ENCODE assay signal across 24 cellular contexts in genomic region chr15:69742361-69742760, GRCh38.
"Had no signal": no experiment of that assay in that cellular context is flagged by ENCODE, and none has a peak within 500 bp of the region (broad histone marks: within the 10 kb centered on the region; RNA-seq: fewer than 3 reads in every experiment).

No MANE protein-coding gene starts in this region.

- DNase-seq: effector memory CD8-positive, alpha-beta T cell; foreskin fibroblast; glutamatergic neuron; left lung; lower lobe of right lung; mesendoderm; naive thymus-derived CD4-positive, alpha-beta T cell; posterior cingulate gyrus; stimulated activated CD4-positive, alpha-beta T cell treated with anti-CD3 and anti-CD28 coated beads, Interleukin-4, amount 100 ng/mL, for 1 hour; stimulated activated CD8-positive, alpha-beta memory T cell treated with anti-CD3 and anti-CD28 coated beads, Interleukin-4, amount 100 ng/mL, for 48 hours; tibial artery; upper lobe of left lung had no signal

- H3K27me3 ChIP-seq: gastroesophageal sphincter, neutrophil, right atrium auricular region, tibial artery, upper lobe of left lung, vagina had no signal

- H3K4me1 ChIP-seq: esophagus muscularis mucosa, gastroesophageal sphincter, left lung, lower lobe of right lung, right atrium auricular region, tibial artery, upper lobe of left lung had no signal

- H3K36me3 ChIP-seq: esophagus muscularis mucosa, gastroesophageal sphincter, left lung, lower lobe of right lung, neutrophil, right atrium auricular region, tibial artery, upper lobe of left lung, vagina had no signal

- H3K4me3 Mint-ChIP-seq: dendritic cell treated with granulocyte-macrophage colony-stimulating factor and Interleukin-4, amounts not matched to agents 40 ng/mL and 50 ng/mL, for 4 days; effector memory CD8-positive, alpha-beta T cell; naive thymus-derived CD4-positive, alpha-beta T cell; stimulated activated effector memory CD8-positive, alpha-beta T cell treated with anti-CD3 and anti-CD28 coated beads, Interleukin-12 subunit alpha, Interleukin-12 subunit beta, amount 100 ng/mL, for 72 hours; stimulated activated naive CD8-positive, alpha-beta T cell treated with anti-CD3 and anti-CD28 coated beads, Interleukin-15, Interleukin-2, amounts not matched to agents 100 ng/mL and 50 ng/mL, for 24 hours had no signal

- H3K4me3 ChIP-seq: esophagus muscularis mucosa, gastroesophageal sphincter, left lung, lower lobe of right lung, right atrium auricular region, tibial artery, upper lobe of left lung, vagina had no signal

- H3K36me3 Mint-ChIP-seq: immature natural killer cell; stimulated activated effector memory CD8-positive, alpha-beta T cell treated with anti-CD3 and anti-CD28 coated beads, Interleukin-12 subunit alpha, Interleukin-12 subunit beta, amount 100 ng/mL, for 72 hours had no signal

- H3K9me3 Mint-ChIP-seq: effector memory CD8-positive, alpha-beta T cell had no signal

- H3K27ac Mint-ChIP-seq: dendritic cell treated with granulocyte-macrophage colony-stimulating factor and Interleukin-4, amounts not matched to agents 40 ng/mL and 50 ng/mL, for 4 days; immature natural killer cell; stimulated activated effector memory CD8-positive, alpha-beta T cell treated with anti-CD3 and anti-CD28 coated beads, Interleukin-12 subunit alpha, Interleukin-12 subunit beta, amount 100 ng/mL, for 72 hours; stimulated activated naive CD8-positive, alpha-beta T cell treated with anti-CD3 and anti-CD28 coated beads, Interleukin-15, Interleukin-2, amounts not matched to agents 100 ng/mL and 50 ng/mL, for 24 hours had no signal

- H3K9me3 ChIP-seq: left lung, neutrophil, upper lobe of left lung, vagina had no signal

- ATAC-seq: gastroesophageal sphincter; left lung; lower lobe of right lung; naive thymus-derived CD4-positive, alpha-beta T cell had no signal

- FAIRE-seq: colon, keratinocyte had no signal

- H3K27ac ChIP-seq: epithelial cell of prostate, esophagus muscularis mucosa, gastroesophageal sphincter, left lung, lower lobe of right lung, neutrophil, right atrium auricular region, tibial artery, upper lobe of left lung, vagina had no signal
